8 cellular contexts compared by ENCODE assay signal in the genomic region with DNA sequence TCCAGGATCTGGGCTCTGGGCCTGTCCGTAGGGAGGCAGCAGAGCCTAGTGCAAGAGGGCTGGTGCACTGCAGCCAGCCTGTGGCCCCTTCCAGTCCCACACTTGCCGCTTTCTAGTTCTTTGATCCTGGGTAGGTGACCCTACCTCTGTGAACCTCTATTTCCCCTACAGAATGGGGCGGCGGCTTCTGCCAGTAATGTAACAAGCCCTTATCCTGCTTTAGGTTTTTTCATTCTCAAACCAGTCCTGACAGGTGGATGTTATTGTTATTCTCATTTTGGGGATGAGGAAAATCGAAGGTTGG. TPM values are rescaled to one million over a fixed set of nuclear protein-coding genes. Genes with fewer than 3 reads are reported as not detected.
DNase-seq lines count a peak whose midpoint lies in the region; ATAC-seq and TF ChIP-seq lines count a peak whose summit lies in the region.

No MANE protein-coding gene starts in this region.

- no peak for TF ChIP-seq POLR2A in prostate gland (IDR thresholded peaks at IDR 0.05)

- no peak for DNase-seq in SJSA1 (ENCODE audit: low read depth in 1 of 2, low spot score in 2 of 2)
- DNase-seq in fibroblast of the aortic adventitia (ENCODE audit: low read depth), result peak; percentile 59
- no peak for DNase-seq in prostate gland (ENCODE audit: low spot score)
- no peak for DNase-seq in 8988T
- DNase-seq in NCI-H524 treated with DMSO at 0.1 percent for 48 hours (lab: John Stamatoyannopoulos, UW), result no peak
- DNase-seq in hippocampal formation (lab: John Stamatoyannopoulos, UW), result no peak

- H3K4me3 ChIP-seq in ACC112 (ENCODE audit: low read depth, low read length) (peak overlapping the region; percentile 86), SJSA1 (peak overlapping the region; percentile 83), fibroblast of the aortic adventitia (ENCODE audit: low read depth, low read length) (peak overlapping the region; percentile 90), prostate gland (peak overlapping the region; percentile 68 to 79)

- H3K36me3 ChIP-seq in ACC112 (ENCODE audit: insufficient read depth, low read length) (no peaks in the 10 kb centered on the region), SJSA1 (peaks cover 30% of the 10 kb centered on the region), prostate gland (peaks cover 1 to 4% of the 10 kb centered on the region in 2 donors)

- H3K4me1 ChIP-seq in ACC112 (ENCODE audit: control insufficient read depth, insufficient read depth, low read length, unreplicated experiment) (peaks cover 11% of the 10 kb centered on the region), SJSA1 (replicated peaks) (peaks cover 20% of the 10 kb centered on the region), prostate gland (replicated peaks) (peaks cover 12% of the 10 kb centered on the region)

- intact Hi-C loops in prostate gland (cut with DNase I), result no loop called here

- TF ChIP-seq CTCF in fibroblast of the aortic adventitia (IDR thresholded peaks at IDR 0.05; ENCODE audit: insufficient read depth, low read length) (peak; percentile 30), prostate gland (IDR thresholded peaks at IDR 0.05) (peak in 2 of 4 experiments; percentile 30 to 47)

- H3K9me3 ChIP-seq in SJSA1 (replicated peaks) (no peaks in the 10 kb centered on the region), prostate gland (no peaks in the 10 kb centered on the region)

- ATAC-seq in GM19035 (IDR thresholded peaks at IDR 0.05; ENCODE audit: unreplicated experiment), result peak; percentile 16

- H3K27me3 ChIP-seq in ACC112 (ENCODE audit: insufficient read depth, low read length) (no peaks in the 10 kb centered on the region), SJSA1 (replicated peaks) (no peaks in the 10 kb centered on the region), prostate gland (replicated peaks; ENCODE audit: insufficient read depth) (no peaks in the 10 kb centered on the region)

- WGBS in prostate gland, result 16% methylated on average over 5 of the region's 5 CpGs

- H3K27ac ChIP-seq in ACC112 (ENCODE audit: low read depth, low read length) (0 out of 2 replicates have a peak overlapping the region, but pooled peaks have one; percentile 58), SJSA1 (no peak overlapping the region), prostate gland (peak overlapping the region; percentile 79 to 87)

- H2AFZ ChIP-seq in ACC112 (ENCODE audit: low read length, unreplicated experiment), result no peak overlapping the region

- peaks cover 45% of the 10 kb centered on the region for H3K79me2 ChIP-seq in ACC112 (ENCODE audit: control insufficient read depth, insufficient read depth, low read length, unreplicated experiment)

RNA-seq across cellular contexts. Expression of a gene that starts 0.7 kb away (rescaled TPM):
- total RNA-seq in SJSA1 (2014; rRNA removed; shearing (Covaris generic)), result 44.7 and 47.6 TPM in 2 replicates
- total RNA-seq in fibroblast of the aortic adventitia (ENCODE audit: low replicate concordance) (18.7 and 41.7 TPM in 2 replicates), prostate gland (10 to 100 TPM; 38.7 to 69.1 TPM)

RNA-seq across cellular contexts. Expression of a gene that starts 9.5 kb away (rescaled TPM):
- 37.8 and 47.1 TPM in 2 replicates for total RNA-seq in SJSA1 (2014; rRNA removed; shearing (Covaris generic))
- total RNA-seq in fibroblast of the aortic adventitia (ENCODE audit: low replicate concordance) (7.6 and 11.3 TPM in 2 replicates), prostate gland (10 to 100 TPM; 12.7 to 23.7 TPM)

RNA-seq across cellular contexts. Expression of a gene that starts 12.1 kb away (rescaled TPM):
- total RNA-seq in SJSA1 (2014; rRNA removed; shearing (Covaris generic)), result 1.4 TPM in 2 replicates
- total RNA-seq in fibroblast of the aortic adventitia (ENCODE audit: low replicate concordance), result 0.16 and 0.63 TPM in 2 replicates
- 1 to 10 TPM in 1 of 2 donors, under 1 TPM in 1; 0.77 to 4.6 TPM for total RNA-seq in prostate gland

RNA-seq across cellular contexts. Expression of a gene that starts 13.5 kb away (rescaled TPM):
- 0.88 and 4.6 TPM in 2 replicates for total RNA-seq in SJSA1 (2014; rRNA removed; shearing (Covaris generic))
- total RNA-seq in fibroblast of the aortic adventitia (ENCODE audit: low replicate concordance), result 0.57 and 2.4 TPM in 2 replicates
- total RNA-seq in prostate gland, result 10 to 100 TPM; 18.4 to 26.2 TPM

RNA-seq across cellular contexts. Expression of a gene that starts 18.9 kb away (rescaled TPM):
- total RNA-seq in SJSA1 (2014; rRNA removed; shearing (Covaris generic)), result 25.3 and 34.1 TPM in 2 replicates
- 27.4 and 30.8 TPM in 2 replicates for total RNA-seq in fibroblast of the aortic adventitia (ENCODE audit: low replicate concordance)
- total RNA-seq in prostate gland, result 100 to 1,000 TPM in 1 of 2 donors, 10 to 100 TPM in 1; 55.9 to 110 TPM
